In genomic region chrX:9700555-9700954, GRCh38 we compare ENCODE assay signal across 22 cellular contexts.
DNase-seq lines count a peak whose midpoint lies in the region; ATAC-seq and TF ChIP-seq lines count a peak whose summit lies in the region.
"Had no signal": no experiment of that assay in that cellular context is flagged by ENCODE, and none has a peak within 500 bp of the region (broad histone marks: within the 10 kb centered on the region; RNA-seq: fewer than 3 reads in every experiment).

No MANE protein-coding gene starts in this region.

- H3K36me3 Mint-ChIP-seq in GM23338 (ENCODE audit: low read depth) (peaks cover 38% of the 10 kb centered on the region), WTC11 (peaks cover 26% of the 10 kb centered on the region)

- no peak overlapping the region for H2AK5ac ChIP-seq in mesendoderm (ENCODE audit: low read length)

- H3K4me3 Mint-ChIP-seq in GM23338 (no peak overlapping the region), WTC11 (no peak overlapping the region)

- H3K9me3 Mint-ChIP-seq in GM23338 (no peaks in the 10 kb centered on the region), WTC11 (no peaks in the 10 kb centered on the region)

- peak; percentile 46 for DNase-seq in GM23338 (ENCODE audit: low spot score)
- DNase-seq in WTC11 (ENCODE audit: low spot score) = peak; percentile 53
- no peak for DNase-seq in foreskin keratinocyte
- peak; percentile 14 for DNase-seq in mesendoderm
- DNase-seq in activated CD4-positive, CD25-positive, alpha-beta regulatory T cell treated with anti-CD3 and anti-CD28 coated beads, Interleukin-2, amount 50 U/mL, for 72 hours = no peak
- DNase-seq in caudate nucleus (lab: John Stamatoyannopoulos, UW) = no peak
- DNase-seq: ACHN; DMS153; DND-41; IMR-90; KG1; MM.1S; NCI-H1694; NCI-H2029 treated with DMSO at 0.1 percent for 48 hours; NCI-H446 treated with DMSO at 0.1 percent for 48 hours; NCI-H526; NCI-H82; NK-92 treated with Interleukin-12 subunit alpha and Interleukin-12 subunit beta, amount 100 ng/mL, for 24 hours; PC-3; SK-N-SH had no signal

- whole genome bisulfite sequencing in mesendoderm (ENCODE audit: extremely low coverage, insufficient coverage, low lambda C conversion rate) = no CpG with 5 or more reads among the region's 15 CpGs

- no peaks in the 10 kb centered on the region for H3K79me1 ChIP-seq in mesendoderm (ENCODE audit: low read length)

- peak; percentile 75 for ATAC-seq in GM23338
- peak; percentile 72 for ATAC-seq in WTC11
- no peak for ATAC-seq in foreskin keratinocyte
- no peak for ATAC-seq in GM18520 (IDR thresholded peaks at IDR 0.05; ENCODE audit: unreplicated experiment)
- no peak for ATAC-seq in HG02884 (IDR thresholded peaks at IDR 0.05; ENCODE audit: unreplicated experiment)
- ATAC-seq: PC-3 had no signal

- no peak overlapping the region for H2BK120ac ChIP-seq in mesendoderm (ENCODE audit: low read depth, low read length)

- no peaks in the 10 kb centered on the region for H3K79me2 ChIP-seq in GM23338 (replicated peaks; ENCODE audit: insufficient read depth)
- H3K79me2 ChIP-seq in mesendoderm (ENCODE audit: control insufficient read depth, insufficient read depth, low read length) = no peaks in the 10 kb centered on the region

- no peaks in the 10 kb centered on the region for H4K20me1 ChIP-seq in GM23338 (replicated peaks; ENCODE audit: insufficient read depth)

- no peak overlapping the region for H3K18ac ChIP-seq in mesendoderm (ENCODE audit: low read length)

- H3K9ac ChIP-seq in mesendoderm (ENCODE audit: low read length) = no peak overlapping the region
- H3K9ac ChIP-seq: SK-N-SH had no signal

- no peak overlapping the region for H3K23ac ChIP-seq in mesendoderm (ENCODE audit: low read length)

- no peak overlapping the region for H2AFZ ChIP-seq in GM23338

- no peak overlapping the region for H4K5ac ChIP-seq in mesendoderm (ENCODE audit: low read length)

- no peak overlapping the region for H3K4ac ChIP-seq in mesendoderm (ENCODE audit: low read depth, low read length)

- H3K9me2 ChIP-seq in GM23338 (ENCODE audit: insufficient read depth) = no peaks in the 10 kb centered on the region
- H3K9me2 ChIP-seq: SK-N-SH had no signal

- no peak overlapping the region for H2BK5ac ChIP-seq in mesendoderm (ENCODE audit: low read length)

- TF ChIP-seq CTCF in GM23338 (conservative IDR thresholded peaks at IDR 0.05; ENCODE audit: low read depth in 2 of 2) (peak; percentile 49 to 66), WTC11 (IDR thresholded peaks at IDR 0.05) (no peak), foreskin keratinocyte (conservative IDR thresholded peaks at IDR 0.05) (peak; percentile 2)

- H4K8ac ChIP-seq in mesendoderm (ENCODE audit: low read depth, low read length) = no peak overlapping the region

- no peak overlapping the region for H3K27ac Mint-ChIP-seq in GM23338
- peak overlapping the region; percentile 86 for H3K27ac Mint-ChIP-seq in WTC11

- H3K4me3 ChIP-seq in GM23338 = no peak overlapping the region
- H3K4me3 ChIP-seq in mesendoderm (ENCODE audit: low read length) = no peak overlapping the region

- H3K56ac ChIP-seq in mesendoderm (ENCODE audit: low read length) = no peak overlapping the region

- H3K36me3 ChIP-seq in GM23338 (ENCODE audit: insufficient read depth) (no peaks in the 10 kb centered on the region), mesendoderm (ENCODE audit: control insufficient read depth, insufficient read depth, low read length) (no peaks in the 10 kb centered on the region)

- H3K4me2 ChIP-seq in GM23338 (no peak overlapping the region), mesendoderm (ENCODE audit: low read length) (no peak overlapping the region)
- H3K4me2 ChIP-seq: SK-N-SH had no signal

- no peaks in the 10 kb centered on the region for H3K27me3 ChIP-seq in GM23338 (ENCODE audit: insufficient read depth)
- no peaks in the 10 kb centered on the region for H3K27me3 ChIP-seq in foreskin keratinocyte
- H3K27me3 ChIP-seq in mesendoderm (ENCODE audit: insufficient read depth, low read length, poor library complexity) = no peaks in the 10 kb centered on the region

- no peaks in the 10 kb centered on the region for H3K27me3 Mint-ChIP-seq in GM23338 (ENCODE audit: insufficient read depth, low read depth, poor library complexity)
- H3K27me3 Mint-ChIP-seq in WTC11 (ENCODE audit: low read depth) = no peaks in the 10 kb centered on the region

- POLR2A ChIA-PET in WTC11 (lab: Charles Lee) = interaction anchor here (0.6 kb wide), 1 partner anchor 287 kb away, joined by 3 read pairs; no protein-coding TSS in a partner anchor

- no peak overlapping the region for H3K27ac ChIP-seq in GM23338 (ENCODE audit: low read depth)
- H3K27ac ChIP-seq in foreskin keratinocyte = no peak overlapping the region
- no peak overlapping the region for H3K27ac ChIP-seq in mesendoderm (ENCODE audit: low read depth, low read length)
- no peak overlapping the region for H3K27ac ChIP-seq in caudate nucleus (ENCODE audit: low read depth, low read length)

- H3K4me1 Mint-ChIP-seq in GM23338 (no peaks in the 10 kb centered on the region), WTC11 (no peaks in the 10 kb centered on the region; the same call in 1 of the 2 replicates)

- H2BK15ac ChIP-seq in mesendoderm (replicated peaks; ENCODE audit: low read depth) = no peak overlapping the region

- H3F3A ChIP-seq in GM23338 (replicated peaks; ENCODE audit: low read depth) = no peaks in the 10 kb centered on the region

- H3K4me1 ChIP-seq in GM23338 (ENCODE audit: insufficient read depth) = no peaks in the 10 kb centered on the region
- no peaks in the 10 kb centered on the region for H3K4me1 ChIP-seq in foreskin keratinocyte
- no peaks in the 10 kb centered on the region for H3K4me1 ChIP-seq in mesendoderm (ENCODE audit: control insufficient read depth, low read depth, low read length)

- CTCF ChIA-PET in WTC11 (lab: Charles Lee) = interaction anchor here (0.6 to 1.7 kb wide), 13 partner anchors 9 to 879 kb away, joined by 3 to 7 read pairs (median 4); partner anchors contain the start of gene SHROOM2

TF ChIP-seq in GM23338, 12 proteins besides CTCF, POLR2A, EP300 and RAD21:
- TF ChIP-seq EZH2 (IDR thresholded peaks at IDR 0.05; ENCODE audit: low read depth, unreplicated experiment) (no peak), NANOG (IDR thresholded peaks at IDR 0.05; ENCODE audit: borderline replicate concordance) (no peak), ZNF331 (CRISPR knock-in tag; IDR thresholded peaks at IDR 0.05; ENCODE audit: low read depth) (no peak)

TF ChIP-seq in WTC11, 78 proteins besides CTCF, POLR2A, EP300 and RAD21 (continues in another document):
- TF ChIP-seq GRHL2 (CRISPR knock-in tag; IDR thresholded peaks at IDR 0.05; ENCODE audit: insufficient replicate concordance, severe bottlenecking) (no peak), ZNF396 (CRISPR knock-in tag; IDR thresholded peaks at IDR 0.05; ENCODE audit: borderline replicate concordance) (no peak), ZBTB43 (CRISPR knock-in tag; IDR thresholded peaks at IDR 0.05) (no peak), NR2C2 (CRISPR knock-in tag; IDR thresholded peaks at IDR 0.05) (no peak), NFYB (CRISPR knock-in tag; conservative IDR thresholded peaks at IDR 0.05; ENCODE audit: low read depth) (no peak), SMAD4 (CRISPR knock-in tag; IDR thresholded peaks at IDR 0.05) (no peak), ZNF232 (CRISPR knock-in tag; IDR thresholded peaks at IDR 0.05) (no peak), ZNF317 (CRISPR knock-in tag; IDR thresholded peaks at IDR 0.05; ENCODE audit: borderline replicate concordance, low read depth) (no peak)
- TF ChIP-seq, protein P1, sequence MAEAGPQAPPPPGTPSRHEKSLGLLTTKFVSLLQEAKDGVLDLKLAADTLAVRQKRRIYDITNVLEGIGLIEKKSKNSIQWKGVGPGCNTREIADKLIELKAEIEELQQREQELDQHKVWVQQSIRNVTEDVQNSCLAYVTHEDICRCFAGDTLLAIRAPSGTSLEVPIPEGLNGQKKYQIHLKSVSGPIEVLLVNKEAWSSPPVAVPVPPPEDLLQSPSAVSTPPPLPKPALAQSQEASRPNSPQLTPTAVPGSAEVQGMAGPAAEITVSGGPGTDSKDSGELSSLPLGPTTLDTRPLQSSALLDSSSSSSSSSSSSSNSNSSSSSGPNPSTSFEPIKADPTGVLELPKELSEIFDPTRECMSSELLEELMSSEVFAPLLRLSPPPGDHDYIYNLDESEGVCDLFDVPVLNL (CRISPR knock-in tag; IDR thresholded peaks at IDR 0.05; ENCODE audit: borderline replicate concordance, low read depth) = no peak
- TF ChIP-seq, protein P2, sequence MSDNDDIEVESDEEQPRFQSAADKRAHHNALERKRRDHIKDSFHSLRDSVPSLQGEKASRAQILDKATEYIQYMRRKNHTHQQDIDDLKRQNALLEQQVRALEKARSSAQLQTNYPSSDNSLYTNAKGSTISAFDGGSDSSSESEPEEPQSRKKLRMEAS (CRISPR knock-in tag; IDR thresholded peaks at IDR 0.05) = no peak

Comparison
In these comparisons a context has a peak if more than half of its experiments do, and no peak if none do; other contexts are left out.
1. ATAC-seq: peak in GM23338 (single experiment) and WTC11 (single experiment); none in foreskin keratinocyte (single experiment), GM18520 (single experiment) and HG02884 (single experiment).
2. DNase-seq: peak in GM23338 (single experiment), WTC11 (single experiment) and mesendoderm (single experiment); none in foreskin keratinocyte (0 of 2), activated CD4-positive, CD25-positive, alpha-beta regulatory T cell treated with anti-CD3 and anti-CD28 coated beads, Interleukin-2, amount 50 U/mL, for 72 hours (single experiment) and caudate nucleus (0 of 61).